ENCODE assay signal across 11 cellular contexts in the genomic region with DNA sequence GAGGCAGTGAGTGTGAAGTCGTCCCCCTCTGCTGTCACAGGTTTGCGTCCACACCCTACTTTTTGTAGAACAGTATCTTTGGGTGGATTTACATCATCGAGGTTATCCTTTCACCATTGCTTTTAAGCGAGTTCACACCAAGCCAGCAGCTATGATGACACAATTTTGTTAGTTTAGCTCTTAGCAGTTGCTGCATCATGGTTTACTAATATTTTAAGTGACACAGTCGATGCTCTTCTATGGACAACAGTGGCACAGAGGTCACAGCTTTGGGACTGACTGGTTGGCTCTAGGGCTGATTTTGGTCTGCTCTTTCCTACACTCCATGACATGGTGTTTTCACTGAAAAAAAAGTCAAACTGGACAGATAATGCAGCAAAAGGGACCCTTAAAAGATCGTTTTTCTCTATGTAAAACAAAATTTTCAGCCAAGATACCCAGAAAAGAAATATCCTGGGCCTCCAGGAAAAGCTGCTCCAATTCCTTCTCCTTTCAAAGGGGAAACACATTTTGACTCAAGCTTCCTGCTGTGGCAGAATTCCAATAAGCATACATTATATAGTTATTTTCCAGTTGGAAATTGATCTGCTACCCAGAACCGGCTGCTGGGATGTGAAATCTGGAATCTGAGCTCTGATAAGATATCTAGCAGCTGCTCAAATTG.
A peak's percentile ranks its signal among the peaks of the same experiment; 100 is the strongest.
DNase-seq lines count a peak whose midpoint lies in the region; ATAC-seq and TF ChIP-seq lines count a peak whose summit lies in the region.
"Had no signal": no experiment of that assay in that cellular context is flagged by ENCODE, and none has a peak within 500 bp of the region (broad histone marks: within the 10 kb centered on the region; RNA-seq: fewer than 3 reads in every experiment).

No MANE protein-coding gene starts in this region.

- H3K36me3 ChIP-seq in heart left ventricle (peaks cover 0 to 75% (median 65%) of the 10 kb centered on the region in 9 donors), mammary epithelial cell (ENCODE audit: insufficient read depth, low read length) (peaks cover 24% of the 10 kb centered on the region), upper lobe of right lung (peaks cover 70% of the 10 kb centered on the region)

- no peak for TF ChIP-seq POLR2A in heart left ventricle (IDR thresholded peaks at IDR 0.05)

- CTCF ChIA-PET in mammary epithelial cell (lab: Charles Lee; ENCODE audit: low non-redundant PET): no interaction called here

- H3K4me2 ChIP-seq in mammary epithelial cell (ENCODE audit: insufficient read depth, low read depth, low read length): no peak overlapping the region

- H3K27me3 ChIP-seq in heart left ventricle (no peaks in the 10 kb centered on the region), mammary epithelial cell (ENCODE audit: insufficient read depth, low read length) (no peaks in the 10 kb centered on the region), upper lobe of right lung (no peaks in the 10 kb centered on the region)

- H2AFZ ChIP-seq in mammary epithelial cell (ENCODE audit: low read depth, low read length): no peak overlapping the region

- in situ Hi-C loops in mammary epithelial cell (cut with MboI; ENCODE audit: low sequenced_read_pairs in 2 of 2): no loop called here

- peaks cover 0 to 33% (median 10%) of the 10 kb centered on the region in 12 donors for H3K4me1 ChIP-seq in heart left ventricle
- no peaks in the 10 kb centered on the region for H3K4me1 ChIP-seq in mammary epithelial cell (ENCODE audit: insufficient read depth, low read length)
- no peaks in the 10 kb centered on the region for H3K4me1 ChIP-seq in upper lobe of right lung

- peaks cover 4% of the 10 kb centered on the region for H3K79me2 ChIP-seq in mammary epithelial cell (ENCODE audit: insufficient read depth, low read length)

- dilution Hi-C loops in mammary epithelial cell (cut with HindIII; ENCODE audit: low sequenced_read_pairs): no loop called here

- intact Hi-C loops in heart left ventricle (cut with DNase I): loop anchor here in 1 of 10 donors (10.0 kb wide), 1 partner anchor 385 kb away; no protein-coding TSS in a partner anchor
- intact Hi-C loops in left cardiac atrium (cut with DNase I): no loop called here
- intact Hi-C loops in mammary epithelial cell (cut with micrococcal nuclease): no loop called here
- intact Hi-C loops in upper lobe of right lung (cut with DNase I): no loop called here

- H3K4me3 ChIP-seq in heart left ventricle: no peak overlapping the region
- no peak overlapping the region for H3K4me3 ChIP-seq in mammary epithelial cell (replicated peaks in 1 of 3; ENCODE audit: insufficient read depth in 1 of 3, low read depth in 2 of 3, low read length in 3 of 3)
- no peak overlapping the region for H3K4me3 ChIP-seq in upper lobe of right lung

- 73 to 79% (median 75%) methylated on average over 7 of the region's 7 CpGs for WGBS in heart left ventricle, 4 donors
- 95% methylated on average over 7 of the region's 7 CpGs for WGBS in mammary epithelial cell (ENCODE audit: low coverage, missing lambda C conversion rate)

- no peaks in the 10 kb centered on the region for H4K20me1 ChIP-seq in mammary epithelial cell (ENCODE audit: insufficient read depth, low read length)

- DNase-seq in heart left ventricle: no peak
- DNase-seq in left cardiac atrium: no peak
- no peak for DNase-seq in mammary epithelial cell
- DNase-seq in lung microvascular endothelial cell (ENCODE audit: low read depth in 2 of 2): peak; percentile 62 to 76
- DNase-seq in upper lobe of right lung: no peak
- DNase-seq in NCI-H1048 (lab: John Stamatoyannopoulos, UW): no peak
- no peak for DNase-seq in NCI-H524 (lab: John Stamatoyannopoulos, UW)
- DNase-seq: activated CD8-positive, alpha-beta memory T cell treated with anti-CD3 and anti-CD28 coated beads for 24 hours; amygdala; NCI-H2081 had no signal

- H3K9me3 ChIP-seq in heart left ventricle (peaks cover 0 to 5% (median 0%) of the 10 kb centered on the region in 12 donors), mammary epithelial cell (replicated peaks; ENCODE audit: insufficient read depth, low read length) (no peaks in the 10 kb centered on the region), upper lobe of right lung (no peaks in the 10 kb centered on the region)

- H3K27ac ChIP-seq in heart left ventricle (peak overlapping the region; percentile 65 to 91 (median 77)), mammary epithelial cell (ENCODE audit: insufficient read depth, low read depth, low read length) (no peak overlapping the region), upper lobe of right lung (peak overlapping the region; percentile 42)

- TSS peak; percentile 19 for BruUV-seq in mammary epithelial cell (replicated peaks; lab: Mats Ljungman, UMichigan)

- no peak for ATAC-seq in heart left ventricle
- no peak for ATAC-seq in left cardiac atrium
- no peak for ATAC-seq in upper lobe of right lung
- ATAC-seq in HG03196 (IDR thresholded peaks at IDR 0.05; ENCODE audit: unreplicated experiment): no peak

- no peak overlapping the region for H3K9ac ChIP-seq in mammary epithelial cell (ENCODE audit: insufficient read depth, low read length)

- TF ChIP-seq CTCF in heart left ventricle (IDR thresholded peaks at IDR 0.05): no peak
- TF ChIP-seq CTCF in mammary epithelial cell (conservative IDR thresholded peaks at IDR 0.05 in 1 of 2, IDR thresholded peaks at IDR 0.05 in 1 of 2; ENCODE audit: extremely low read depth in 1 of 2, insufficient read depth in 1 of 2, low read depth in 1 of 2, low read length in 2 of 2): no peak
- no peak for TF ChIP-seq CTCF in upper lobe of right lung (IDR thresholded peaks at IDR 0.05)

Comparison
In these comparisons a context has a peak if more than half of its experiments do, and no peak if none do; other contexts are left out.
1. DNase-seq: peak in lung microvascular endothelial cell (2 of 2); none in heart left ventricle (0 of 5), left cardiac atrium (single experiment), mammary epithelial cell (single experiment), upper lobe of right lung (single experiment), NCI-H1048 (single experiment) and NCI-H524 (0 of 2).